21 cellular contexts compared by ENCODE assay signal in the genomic region with DNA sequence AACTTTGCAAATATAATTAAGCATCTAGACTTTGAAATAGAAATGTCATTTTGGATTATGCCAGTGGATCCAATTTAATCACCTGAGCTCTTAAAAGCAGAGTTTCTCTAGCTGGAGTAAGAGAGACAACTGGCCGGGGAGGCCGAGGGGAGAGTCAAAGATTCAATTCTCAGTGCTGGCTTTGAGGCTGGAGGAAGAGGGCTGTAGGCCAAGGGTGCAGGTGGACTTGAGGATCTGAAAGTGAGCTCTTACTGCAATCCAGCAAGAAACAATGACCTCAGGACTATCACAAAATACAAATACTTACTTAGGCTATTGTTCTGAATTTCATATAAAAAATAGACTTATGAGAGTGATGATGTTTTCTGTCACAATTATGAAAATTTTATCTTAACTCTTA.
"Had no signal": no experiment of that assay in that cellular context is flagged by ENCODE, and none has a peak within 500 bp of the region (broad histone marks: within the 10 kb centered on the region; RNA-seq: fewer than 3 reads in every experiment).

No MANE protein-coding gene starts in this region.

- H3K4me3 Mint-ChIP-seq: T-helper 17 cell had no signal

- H3K9me3 ChIP-seq: MG63, SJCRH30 had no signal

- H3K27me3 Mint-ChIP-seq: T-helper 17 cell had no signal

- H3K4me1 Mint-ChIP-seq: T-helper 17 cell had no signal

- DNase-seq: Karpas-422, KBM-7, MG63, NCI-H1048, NCI-H1105, NCI-H1417, NCI-H1436 treated with DMSO at 0.1 percent for 48 hours, NCI-H1694, NCI-H1930, NCI-H2081, NCI-H2107, NCI-H2227 treated with DMSO at 0.1 percent for 48 hours, NCI-H524, NCI-H526 treated with DMSO at 0.1 percent for 48 hours, NCI-H748 treated with DMSO at 0.1 percent for 48 hours, PC-3, SHP77 treated with DMSO at 0.1 percent for 48 hours, SJCRH30, T-helper 1 cell, T-helper 17 cell had no signal

- H3K36me3 ChIP-seq: MG63, SJCRH30 had no signal

- H3K27ac Mint-ChIP-seq: T-helper 17 cell had no signal

- H3K27ac ChIP-seq: SJCRH30, SK-N-MC had no signal

- H3K27me3 ChIP-seq: MG63, SJCRH30 had no signal

- H3K4me3 ChIP-seq: MG63, SJCRH30, SK-N-MC had no signal

- H3K4me1 ChIP-seq: SJCRH30 had no signal
